ENCODE assay signal across 26 cellular contexts in the genomic region with DNA sequence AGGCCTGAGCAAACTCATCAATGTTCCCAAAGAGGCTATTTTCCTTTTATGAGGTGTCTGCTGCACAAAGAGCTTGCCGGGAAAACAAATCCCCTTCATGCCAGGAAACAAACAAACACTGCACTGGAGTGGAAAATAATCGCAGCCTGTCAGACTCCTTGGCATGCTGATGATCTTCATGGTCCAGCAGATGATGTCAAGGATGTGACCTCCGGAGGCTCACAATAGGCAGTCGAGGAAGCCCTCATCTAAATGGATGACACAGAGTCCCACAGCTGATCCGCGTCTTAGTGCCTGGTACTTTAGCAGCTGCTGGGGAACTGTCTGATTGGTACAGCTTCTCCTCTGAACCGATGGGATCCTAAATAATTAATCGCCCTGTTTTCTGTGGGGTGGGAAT.
DNase-seq lines count a peak whose midpoint lies in the region; TF ChIP-seq lines count a peak whose summit lies in the region.
"Had no signal": no experiment of that assay in that cellular context is flagged by ENCODE, and none has a peak within 500 bp of the region (broad histone marks: within the 10 kb centered on the region; RNA-seq: fewer than 3 reads in every experiment).

No MANE protein-coding gene starts in this region.

- no peaks in the 10 kb centered on the region for H3K27me3 ChIP-seq in thyroid gland

- no peak for TF ChIP-seq CTCF in nephron progenitor cell (IDR thresholded peaks at IDR 0.05)
- TF ChIP-seq CTCF in thyroid gland (IDR thresholded peaks at IDR 0.05), result no peak
- no peak for TF ChIP-seq CTCF in Calu3 (IDR thresholded peaks at IDR 0.05; ENCODE audit: unreplicated experiment)

- intact Hi-C loops in thyroid gland (cut with DNase I), result no loop called here
- intact Hi-C loops in Calu3 (cut with micrococcal nuclease; ENCODE audit: unreplicated experiment), result no loop called here

- WGBS in thyroid gland, 2 donors, result 79 to 82% methylated on average over 8 of the region's 8 CpGs

- H3K4me1 ChIP-seq in thyroid gland, result no peaks in the 10 kb centered on the region
- H3K4me1 ChIP-seq: lower lobe of right lung had no signal

- CTCF ChIA-PET in Calu3 (lab: Charles Lee), result no interaction called here

- H3K36me3 ChIP-seq in thyroid gland, result no peaks in the 10 kb centered on the region
- H3K36me3 ChIP-seq: lower lobe of right lung had no signal

- H3K27ac Mint-ChIP-seq in nephron progenitor cell (peak overlapping the region; percentile 59), Calu3 (ENCODE audit: unreplicated experiment) (no peak overlapping the region)
- H3K27ac Mint-ChIP-seq: activated CD8-positive, alpha-beta T cell treated with anti-CD3 and anti-CD28 coated beads, Interleukin-2, amount 10 ng/mL, durations not matched to agents 7 days and 5 days; B cell; HFFc6; stimulated activated naive CD8-positive, alpha-beta T cell treated with anti-CD3 and anti-CD28 coated beads, Interleukin-15, amount 100 ng/mL, for 72 hours; T-cell; type B pancreatic cell had no signal

- H3K4me3 Mint-ChIP-seq in nephron progenitor cell, result no peak overlapping the region
- H3K4me3 Mint-ChIP-seq in Calu3 (ENCODE audit: low read depth, unreplicated experiment), result no peak overlapping the region
- H3K4me3 Mint-ChIP-seq: activated CD8-positive, alpha-beta T cell treated with anti-CD3 and anti-CD28 coated beads, Interleukin-2, amount 10 ng/mL, durations not matched to agents 7 days and 5 days; B cell; HFFc6; stimulated activated naive CD8-positive, alpha-beta T cell treated with anti-CD3 and anti-CD28 coated beads, Interleukin-15, amount 100 ng/mL, for 72 hours; T-cell; type B pancreatic cell had no signal

- H3K4me1 Mint-ChIP-seq in nephron progenitor cell (peaks cover 8% of the 10 kb centered on the region), Calu3 (ENCODE audit: low read depth, unreplicated experiment) (no peaks in the 10 kb centered on the region)
- H3K4me1 Mint-ChIP-seq: B cell; stimulated activated naive CD8-positive, alpha-beta T cell treated with anti-CD3 and anti-CD28 coated beads, Interleukin-15, amount 100 ng/mL, for 72 hours; T-cell had no signal

- DNase-seq in NCI-H82 (lab: John Stamatoyannopoulos, UW) (peak; percentile 1), NCI-H82 treated with DMSO at 0.1 percent for 48 hours (lab: John Stamatoyannopoulos, UW; ENCODE audit: unreplicated experiment) (no peak), cerebellum (ENCODE audit: low spot score) (peak; percentile 20), nephron progenitor cell (no peak), thyroid gland (no peak), NCI-H526 treated with DMSO at 0.1 percent for 48 hours (lab: John Stamatoyannopoulos, UW) (no peak), Calu3 (no peak)
- no peak for DNase-seq in activated naive CD4-positive, alpha-beta T cell treated with anti-CD3 and anti-CD28 coated beads, Interleukin-2, amount 50 U/mL, for 16 hours
- DNase-seq: activated CD4-positive, CD25-positive, alpha-beta regulatory T cell treated with anti-CD3 and anti-CD28 coated beads, Interleukin-2, amount 50 U/mL, for 72 hours; activated CD8-positive, alpha-beta T cell treated with anti-CD3 and anti-CD28 coated beads, Interleukin-2, amount 10 ng/mL, durations not matched to agents 7 days and 5 days; activated gamma-delta T cell treated with Interleukin-2 at 50 U/mL for 16 hours; DND-41; erythroblast; GM23248; HFFc6; islet precursor cell; lower lobe of right lung; NCI-H2171; PC-9; right cardiac atrium; SHP77 treated with DMSO at 0.1 percent for 48 hours; stimulated activated naive CD8-positive, alpha-beta T cell treated with anti-CD3 and anti-CD28 coated beads, Interleukin-15, amount 100 ng/mL, for 72 hours; T-cell had no signal

- no peak for TF ChIP-seq POLR2A in thyroid gland (IDR thresholded peaks at IDR 0.05)

- BruUV-seq in Calu3 (replicated peaks; lab: Mats Ljungman, UMichigan), result no TSS peak

- H3K36me3 Mint-ChIP-seq in nephron progenitor cell (ENCODE audit: low read depth) (peaks cover 20% of the 10 kb centered on the region), Calu3 (ENCODE audit: insufficient read depth, unreplicated experiment) (no peaks in the 10 kb centered on the region)
- H3K36me3 Mint-ChIP-seq: T-cell had no signal

- H3K9me3 Mint-ChIP-seq in nephron progenitor cell (no peaks in the 10 kb centered on the region), Calu3 (ENCODE audit: low read depth, unreplicated experiment) (peaks cover 3% of the 10 kb centered on the region)
- H3K9me3 Mint-ChIP-seq: HFFc6; stimulated activated naive CD8-positive, alpha-beta T cell treated with anti-CD3 and anti-CD28 coated beads, Interleukin-15, amount 100 ng/mL, for 72 hours; type B pancreatic cell had no signal

- H3K27ac ChIP-seq in thyroid gland, result no peak overlapping the region
- H3K27ac ChIP-seq: GM23248, KMS-11, lower lobe of right lung, PC-9 had no signal

- no peaks in the 10 kb centered on the region for H3K9me3 ChIP-seq in thyroid gland
- H3K9me3 ChIP-seq: lower lobe of right lung had no signal

- no peak overlapping the region for H3K4me3 ChIP-seq in thyroid gland (replicated peaks in 1 of 3)
- H3K4me3 ChIP-seq: GM23248, lower lobe of right lung, PC-9 had no signal

- H3K27me3 Mint-ChIP-seq in nephron progenitor cell (ENCODE audit: low read depth, poor library complexity) (peaks cover 10% of the 10 kb centered on the region), Calu3 (ENCODE audit: unreplicated experiment) (peaks cover 12% of the 10 kb centered on the region)
- H3K27me3 Mint-ChIP-seq: B cell, T-cell, type B pancreatic cell had no signal

Comparison
In these comparisons a context has a peak if more than half of its experiments do, and no peak if none do; other contexts are left out.
1. DNase-seq: peak in NCI-H82 (single experiment) and cerebellum (single experiment); none in NCI-H82 treated with DMSO at 0.1 percent for 48 hours (single experiment), nephron progenitor cell (single experiment), activated naive CD4-positive, alpha-beta T cell treated with anti-CD3 and anti-CD28 coated beads, Interleukin-2, amount 50 U/mL, for 16 hours (single experiment), thyroid gland (0 of 2), NCI-H526 treated with DMSO at 0.1 percent for 48 hours (single experiment) and Calu3 (single experiment).